Comparison of ENCODE assay signal across 19 cellular contexts in the genomic region with DNA sequence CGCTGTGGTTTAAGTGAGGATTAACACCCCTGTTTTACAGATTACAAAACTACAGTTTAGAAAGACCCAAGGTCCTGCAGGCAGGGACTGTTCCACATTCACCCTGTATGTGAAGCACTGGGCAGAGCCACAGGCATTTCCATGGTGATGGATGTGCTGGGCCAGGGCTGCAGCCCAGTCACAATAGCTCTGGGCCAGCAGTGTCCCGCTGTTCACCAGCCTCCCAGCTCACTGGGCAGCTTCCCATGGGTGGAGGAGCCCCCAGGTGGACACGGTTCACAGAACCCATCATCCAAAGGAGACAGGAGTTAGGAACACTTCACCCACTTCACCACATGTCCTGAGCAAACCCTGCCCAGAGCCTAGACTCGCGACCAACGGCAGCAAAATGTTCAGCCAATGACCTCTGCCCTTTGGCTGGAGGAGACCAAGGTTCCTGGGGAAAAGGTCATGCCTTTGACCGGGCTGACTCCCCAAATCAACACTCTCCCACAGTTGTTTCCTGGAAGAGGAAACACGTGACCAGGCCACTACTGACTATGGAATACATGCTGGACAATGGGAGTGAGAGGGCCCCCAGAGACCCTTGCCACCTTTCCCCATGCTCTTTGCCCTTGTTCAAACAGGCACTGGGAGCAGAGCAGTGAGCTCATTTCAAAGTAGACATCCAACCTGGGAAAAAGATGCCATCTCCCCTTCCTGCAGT. TPM values are rescaled to one million over a fixed set of nuclear protein-coding genes. Genes with fewer than 3 reads are reported as not detected.
DNase-seq lines count a peak whose midpoint lies in the region; ATAC-seq and TF ChIP-seq lines count a peak whose summit lies in the region.
"Had no signal": no experiment of that assay in that cellular context is flagged by ENCODE, and none has a peak within 500 bp of the region (broad histone marks: within the 10 kb centered on the region; RNA-seq: fewer than 3 reads in every experiment).

No MANE protein-coding gene starts in this region.

- DNase-seq in Right ventricle myocardium inferior (ENCODE audit: missing footprints), result no peak
- no peak for DNase-seq in cardiac septum (ENCODE audit: low spot score)
- peak in 1 of 2 donors; percentile 40 for DNase-seq in heart right ventricle
- peak; percentile 35 for DNase-seq in midbrain (lab: John Stamatoyannopoulos, UW)
- no peak for DNase-seq in cerebellar cortex (ENCODE audit: low spot score)
- DNase-seq in activated CD4-positive, alpha-beta T cell treated with anti-CD3 and anti-CD28 coated beads for 1 hour, result no peak
- DNase-seq: activated CD4-positive, CD25-positive, alpha-beta regulatory T cell; activated gamma-delta T cell treated with Interleukin-2 at 50 U/mL for 16 hours; activated T-cell treated with anti-CD3 and anti-CD28 coated beads, Interleukin-2, amount 50 U/mL, for 1 hour; BE2C; HFFc6; left colon; NCI-H524 treated with DMSO at 0.1 percent for 48 hours; stimulated activated CD4-positive, alpha-beta T cell treated with anti-CD3 and anti-CD28 coated beads, Interleukin-12 subunit alpha, Interleukin-12 subunit beta, amount 100 ng/mL, for 4 hours; T1000 had no signal

- intact Hi-C loops in Right ventricle myocardium inferior (cut with DNase I), result no loop called here
- intact Hi-C loops in cardiac septum (cut with DNase I), result no loop called here
- intact Hi-C loops in heart right ventricle (cut with DNase I), result loop anchor here in 1 of 10 donors (5.0 kb wide), 1 partner anchor 44 kb away; a partner anchor contains a TSS

- no peaks in the 10 kb centered on the region for H3K9me3 ChIP-seq in heart right ventricle
- H3K9me3 ChIP-seq: BE2C, tibial nerve had no signal

- no peak for TF ChIP-seq CTCF in heart right ventricle (IDR thresholded peaks at IDR 0.05)

- no peaks in the 10 kb centered on the region for H3K36me3 ChIP-seq in heart right ventricle
- H3K36me3 ChIP-seq: BE2C, tibial nerve had no signal

- H3K4me1 ChIP-seq in heart right ventricle, result peaks cover 2 to 14% (median 8%) of the 10 kb centered on the region in 9 donors

- peak overlapping the region in 1 of 10 donors; percentile 35 for H3K27ac ChIP-seq in heart right ventricle
- H3K27ac ChIP-seq: tibial nerve had no signal

- WGBS in heart right ventricle, 2 donors, result 40 to 56% methylated on average over 8 of the region's 8 CpGs

- no peak overlapping the region for H3K4me3 ChIP-seq in heart right ventricle
- H3K4me3 ChIP-seq: coronary artery, tibial nerve had no signal

- H3K27me3 ChIP-seq in heart right ventricle, result no peaks in the 10 kb centered on the region
- H3K27me3 ChIP-seq: BE2C, tibial nerve had no signal

- ATAC-seq in Right ventricle myocardium inferior (peak; percentile 56), heart right ventricle (peak; percentile 31 to 64 (median 54)), GM19463 (IDR thresholded peaks at IDR 0.05; ENCODE audit: unreplicated experiment) (no peak), GM21526 (IDR thresholded peaks at IDR 0.05; ENCODE audit: low FRiP score, unreplicated experiment) (no peak)
- ATAC-seq: left colon had no signal

RNA-seq across cellular contexts. Expression of a gene that starts 28.0 kb away (rescaled TPM):
- total RNA-seq in Right ventricle myocardium inferior (20.3 TPM), cardiac septum (18.6 TPM), heart right ventricle (10 to 100 TPM; 17.1 to 36.2 (median 23.0) TPM)
- polyA plus RNA-seq in heart right ventricle, result 10 to 100 TPM; 13.2 to 17.2 TPM

RNA-seq across cellular contexts. Expression of a gene that starts 43.5 kb away (rescaled TPM):
- total RNA-seq in Right ventricle myocardium inferior (4.5 TPM), cardiac septum (0.70 TPM), heart right ventricle (1 to 10 TPM in 4 of 10 donors, under 1 TPM in 6; 0.19 to 6.8 (median 0.69) TPM)
- 1 to 10 TPM; 1.2 to 3.3 TPM for polyA plus RNA-seq in heart right ventricle
- total RNA-seq: HFFc6 had no signal

RNA-seq across cellular contexts. Expression of a gene that starts 49.8 kb away (rescaled TPM):
- total RNA-seq in Right ventricle myocardium inferior (0.65 TPM), cardiac septum (not detected), heart right ventricle (10 to 100 TPM in 3 of 10 donors, 1 to 10 TPM in 4, under 1 TPM in 1, not detected in 2; 0.30 to 33.1 (median 6.1) TPM)
- polyA plus RNA-seq in heart right ventricle, result 1 to 10 TPM in 1 of 2 donors, under 1 TPM in 1; 0.25 to 1.5 TPM

Comparison
In these comparisons a context has a peak if more than half of its experiments do, and no peak if none do; other contexts are left out.
1. ATAC-seq: peak in Right ventricle myocardium inferior (single experiment) and heart right ventricle (8 of 8); none in GM19463 (single experiment) and GM21526 (single experiment).